Comparison of ENCODE assay signal across 8 cellular contexts in genomic region chr1:211133393-211133840, GRCh38. TPM values are rescaled to one million over a fixed set of nuclear protein-coding genes. Genes with fewer than 3 reads are reported as not detected.
DNase-seq lines count a peak whose midpoint lies in the region; ATAC-seq and TF ChIP-seq lines count a peak whose summit lies in the region.

No MANE protein-coding gene starts in this region.

- peak overlapping the region; percentile 68 to 79 for H3K4me3 Mint-ChIP-seq in stimulated activated naive CD8-positive, alpha-beta T cell treated with anti-CD3 and anti-CD28 coated beads, Interleukin-15, amount 100 ng/mL, for 72 hours

- H3K36me3 ChIP-seq in NT2/D1 (ENCODE audit: insufficient read depth, insufficient read length, low read length) (no peaks in the 10 kb centered on the region), left lung (no peaks in the 10 kb centered on the region)

- no peaks in the 10 kb centered on the region for H3K9me3 ChIP-seq in NT2/D1 (ENCODE audit: insufficient read depth, low read length)
- no peaks in the 10 kb centered on the region for H3K9me3 ChIP-seq in left lung

- ATAC-seq in left lung: peak; percentile 5
- peak; percentile 49 for ATAC-seq in stimulated activated naive CD8-positive, alpha-beta T cell treated with anti-CD3 and anti-CD28 coated beads, Interleukin-15, amount 100 ng/mL, for 72 hours

- no peak for TF ChIP-seq CTCF in choroid plexus epithelial cell (conservative IDR thresholded peaks at IDR 0.05; ENCODE audit: low read depth, low read length)
- TF ChIP-seq CTCF in left lung (IDR thresholded peaks at IDR 0.05): no peak

- H3K4me1 ChIP-seq in NT2/D1 (ENCODE audit: insufficient read depth, insufficient read length): no peaks in the 10 kb centered on the region
- peaks cover 10 to 14% of the 10 kb centered on the region in 2 donors for H3K4me1 ChIP-seq in left lung

- peaks cover 60% of the 10 kb centered on the region for H3K27me3 Mint-ChIP-seq in stimulated activated naive CD8-positive, alpha-beta T cell treated with anti-CD3 and anti-CD28 coated beads, Interleukin-15, amount 100 ng/mL, for 72 hours

- no peak overlapping the region for H3K27ac ChIP-seq in left lung

- H3K4me1 Mint-ChIP-seq in stimulated activated naive CD8-positive, alpha-beta T cell treated with anti-CD3 and anti-CD28 coated beads, Interleukin-15, amount 100 ng/mL, for 72 hours: peaks cover 9% of the 10 kb centered on the region

- intact Hi-C loops in left lung (cut with DNase I): loop anchor here in 1 of 2 donors (5.0 to 10.0 kb wide), 2 partner anchors 551 to 729 kb away; no protein-coding TSS in a partner anchor

- no peak for TF ChIP-seq POLR2A in erythroblast (IDR thresholded peaks at IDR 0.05; ENCODE audit: low read length)

- no peaks in the 10 kb centered on the region for H3K9me3 Mint-ChIP-seq in stimulated activated naive CD8-positive, alpha-beta T cell treated with anti-CD3 and anti-CD28 coated beads, Interleukin-15, amount 100 ng/mL, for 72 hours

- H3K4me3 ChIP-seq in NT2/D1 (ENCODE audit: insufficient read length, low read depth) (peak overlapping the region; percentile 48), choroid plexus epithelial cell (ENCODE audit: low read depth, low read length) (peak overlapping the region; percentile 37), left lung (peak overlapping the region; percentile 14 to 31)

- no peak overlapping the region for H3K27ac Mint-ChIP-seq in stimulated activated naive CD8-positive, alpha-beta T cell treated with anti-CD3 and anti-CD28 coated beads, Interleukin-15, amount 100 ng/mL, for 72 hours

- peak; percentile 4 to 5 for DNase-seq in stimulated activated CD8-positive, alpha-beta memory T cell treated with anti-CD3 and anti-CD28 coated beads, Interleukin-2, amount 100 ng/mL, for 48 hours (ENCODE audit: low read depth in 2 of 2)
- DNase-seq in stimulated activated CD8-positive, alpha-beta memory T cell treated with anti-CD3 and anti-CD28 coated beads, Interleukin-4, amount 100 ng/mL, for 48 hours: no peak
- DNase-seq in NT2/D1 (ENCODE audit: low read depth, low spot score) (peak; percentile 38), choroid plexus epithelial cell (ENCODE audit: low read depth) (peak; percentile 1), left lung (no peak), erythroblast (lab: John Stamatoyannopoulos, UW) (no peak), kidney tubule cell (ENCODE audit: low spot score) (no peak)
- peak in 1 of 2 donors; percentile 1 for DNase-seq in stimulated activated naive CD8-positive, alpha-beta T cell treated with anti-CD3 and anti-CD28 coated beads, Interleukin-15, amount 100 ng/mL, for 72 hours

- H3K27me3 ChIP-seq in NT2/D1 (ENCODE audit: insufficient read depth, insufficient read length) (peaks cover 20% of the 10 kb centered on the region), left lung (peaks cover 34 to 85% of the 10 kb centered on the region in 2 donors)

- H3K9ac ChIP-seq in NT2/D1 (ENCODE audit: insufficient read length, low read depth): peak overlapping the region; percentile 65

RNA-seq across cellular contexts. Expression of gene KCNH1, which starts 0.5 kb away (rescaled TPM):
- under 1 TPM; 0.06 to 0.08 TPM for total RNA-seq in left lung

Comparison
In these comparisons a context has a peak if more than half of its experiments do, and no peak if none do; other contexts are left out.
1. DNase-seq: peak in stimulated activated CD8-positive, alpha-beta memory T cell treated with anti-CD3 and anti-CD28 coated beads, Interleukin-2, amount 100 ng/mL, for 48 hours (2 of 2), NT2/D1 (single experiment) and choroid plexus epithelial cell (single experiment); none in stimulated activated CD8-positive, alpha-beta memory T cell treated with anti-CD3 and anti-CD28 coated beads, Interleukin-4, amount 100 ng/mL, for 48 hours (single experiment), left lung (0 of 2), erythroblast (0 of 2) and kidney tubule cell (single experiment).
2. Peak in every context shown above with its lines, with median percentiles within 50 percentile points of each other: H3K4me3 ChIP-seq.